ENCODE assay signal across 24 cellular contexts in genomic region chr18:74947875-74948274, GRCh38.
"Had no signal": no experiment of that assay in that cellular context is flagged by ENCODE, and none has a peak within 500 bp of the region (broad histone marks: within the 10 kb centered on the region; RNA-seq: fewer than 3 reads in every experiment).

No MANE protein-coding gene starts in this region.

- H3K27ac ChIP-seq: coronary artery, heart right ventricle, left ventricle myocardium inferior, lower lobe of right lung, neutrophil, spleen, testis, tibial nerve, upper lobe of right lung, vagina had no signal

- H3K36me3 Mint-ChIP-seq: mesothelial cell of epicardium, natural killer cell had no signal

- H3K27ac Mint-ChIP-seq: memory B cell; mesothelial cell of epicardium; stimulated activated memory B cell treated with anti-CD40 and anti-IgM and Interleukin-4, amounts not matched to agents 10 μg/mL and 1 μg/mL and 100 μg/mL, for 72 hours; stimulated activated naive CD8-positive, alpha-beta T cell treated with anti-CD3 and anti-CD28 coated beads, Interleukin-15, amount 100 ng/mL, for 72 hours had no signal

- H3K4me1 ChIP-seq: testis had no signal

- H3K9me3 ChIP-seq: heart right ventricle, left ventricle myocardium inferior, lower lobe of right lung, neutrophil, spleen, testis, tibial nerve, upper lobe of right lung, vagina had no signal

- H3K27me3 Mint-ChIP-seq: memory B cell; stimulated activated memory B cell treated with anti-CD40 and anti-IgM and Interleukin-4, amounts not matched to agents 10 μg/mL and 1 μg/mL and 100 μg/mL, for 72 hours; stimulated activated naive CD8-positive, alpha-beta T cell treated with anti-CD3 and anti-CD28 coated beads, Interleukin-15, amount 100 ng/mL, for 72 hours had no signal

- H3K36me3 ChIP-seq: heart right ventricle, left ventricle myocardium inferior, lower lobe of right lung, neutrophil, tibial nerve, upper lobe of right lung, vagina had no signal

- H3K9me3 Mint-ChIP-seq: immature natural killer cell; memory B cell; mesothelial cell of epicardium; natural killer cell; stimulated activated memory B cell treated with anti-CD40 and anti-IgM and Interleukin-4, amounts not matched to agents 10 μg/mL and 1 μg/mL and 100 μg/mL, for 72 hours; stimulated activated naive CD8-positive, alpha-beta T cell treated with anti-CD3 and anti-CD28 coated beads, Interleukin-15, amount 100 ng/mL, for 72 hours had no signal

- H3K27me3 ChIP-seq: heart right ventricle, neutrophil, spleen, testis, tibial nerve, upper lobe of right lung, vagina had no signal

- DNase-seq: effector CD4-positive, alpha-beta T cell; foreskin melanocyte; heart right ventricle; immature natural killer cell; left cardiac atrium; left ventricle myocardium inferior; lower lobe of right lung; natural killer cell; spleen; stimulated activated CD4-positive, alpha-beta T cell treated with anti-CD3 and anti-CD28 coated beads, Interleukin-15, amount 100 ng/mL, for 24 hours; stimulated activated CD4-positive, alpha-beta T cell treated with anti-CD3 and anti-CD28 coated beads, Interleukin-1b, Interleukin-23, amount 100 ng/mL, for 48 hours; stimulated activated CD4-positive, alpha-beta T cell treated with anti-CD3 and anti-CD28 coated beads, Interleukin-4, amount 100 ng/mL, for 24 hours; stimulated activated naive CD8-positive, alpha-beta T cell treated with anti-CD3 and anti-CD28 coated beads, Interleukin-15, amount 100 ng/mL, for 72 hours; testis; upper lobe of right lung had no signal

- ATAC-seq: heart right ventricle; left cardiac atrium; lower lobe of right lung; natural killer cell; sciatic nerve; stimulated activated memory B cell treated with anti-CD40 and anti-IgM and Interleukin-4, amounts not matched to agents 10 μg/mL and 1 μg/mL and 100 μg/mL, for 72 hours; stimulated activated naive CD8-positive, alpha-beta T cell treated with anti-CD3 and anti-CD28 coated beads, Interleukin-15, amount 100 ng/mL, for 72 hours; upper lobe of right lung had no signal

- H3K4me3 Mint-ChIP-seq: immature natural killer cell; memory B cell; mesothelial cell of epicardium; natural killer cell; stimulated activated memory B cell treated with anti-CD40 and anti-IgM and Interleukin-4, amounts not matched to agents 10 μg/mL and 1 μg/mL and 100 μg/mL, for 72 hours; stimulated activated naive CD8-positive, alpha-beta T cell treated with anti-CD3 and anti-CD28 coated beads, Interleukin-15, amount 100 ng/mL, for 72 hours had no signal

- H3K4me3 ChIP-seq: coronary artery, heart right ventricle, left ventricle myocardium inferior, lower lobe of right lung, spleen, testis, tibial nerve, upper lobe of right lung, vagina had no signal

- FAIRE-seq: keratinocyte had no signal

- H3K4me1 Mint-ChIP-seq: mesothelial cell of epicardium had no signal
